9 cellular contexts compared by ENCODE assay signal in the genomic region with DNA sequence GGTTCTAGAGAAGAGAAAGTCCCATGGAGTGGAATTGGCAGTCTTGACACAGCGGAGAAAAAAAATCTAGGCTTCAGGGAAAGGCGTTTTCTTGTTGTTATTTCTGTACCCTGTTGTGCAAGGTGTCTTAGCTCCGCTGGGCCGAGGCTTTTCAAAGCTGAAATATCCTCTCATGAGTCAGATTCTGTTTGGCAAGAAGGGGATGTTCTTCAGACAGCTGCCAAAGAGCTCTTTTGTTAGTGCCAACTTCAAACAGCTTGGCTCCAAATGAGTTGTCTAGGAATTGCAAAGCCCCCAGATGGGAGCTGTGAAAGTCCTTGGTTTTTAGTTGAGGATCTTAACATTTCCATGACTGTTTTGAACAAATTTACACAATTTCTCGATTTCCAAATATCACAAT. TPM values are rescaled to one million over a fixed set of nuclear protein-coding genes. Genes with fewer than 3 reads are reported as not detected.
A peak's percentile ranks its signal among the peaks of the same experiment; 100 is the strongest.
DNase-seq lines count a peak whose midpoint lies in the region; FAIRE-seq and TF ChIP-seq lines count a peak whose summit lies in the region.
"Had no signal": no experiment of that assay in that cellular context is flagged by ENCODE, and none has a peak within 500 bp of the region (broad histone marks: within the 10 kb centered on the region; RNA-seq: fewer than 3 reads in every experiment).

No MANE protein-coding gene starts in this region.

- peak overlapping the region; percentile 94 to 97 for H3K4me3 Mint-ChIP-seq in CD14-positive monocyte

- peaks cover 43% of the 10 kb centered on the region for H3K79me2 ChIP-seq in KMS-11 (ENCODE audit: insufficient read depth, low read depth)

- H3K4me3 ChIP-seq in KMS-11 (IDR thresholded peaks at IDR 0.05; ENCODE audit: insufficient read depth, low read depth, low read length) (no peak overlapping the region), kidney (ENCODE audit: low read length in 2 of 2) (peak overlapping the region; percentile 86 to 87), stomach (peak overlapping the region; percentile 8 to 99 (median 89))

- H4K20me1 ChIP-seq in KMS-11 (ENCODE audit: insufficient read depth): no peaks in the 10 kb centered on the region

- H3K27ac ChIP-seq in KMS-11 (no peak overlapping the region), kidney (ENCODE audit: low read depth in 2 of 2, low read length in 2 of 2) (peak overlapping the region in 1 of 2 donors; percentile 58), stomach (peak overlapping the region; percentile 52 to 93 (median 90))

- TF ChIP-seq CTCF in CD14-positive monocyte (IDR thresholded peaks at IDR 0.05) (no peak), KMS-11 (conservative IDR thresholded peaks at IDR 0.05; ENCODE audit: low read depth, low read length) (no peak), kidney (IDR thresholded peaks at IDR 0.05; ENCODE audit: borderline replicate concordance, extremely low read depth, insufficient read depth) (no peak), stomach (IDR thresholded peaks at IDR 0.05) (no peak)

- TF ChIP-seq EP300 in stomach (IDR thresholded peaks at IDR 0.05): no peak

- H3K27ac Mint-ChIP-seq in CD14-positive monocyte: peak overlapping the region; percentile 72 to 94 (median 88)

- no peak for TF ChIP-seq POLR2A in stomach (IDR thresholded peaks at IDR 0.05)

- H3K9me3 ChIP-seq in kidney (ENCODE audit: control insufficient read depth in 1 of 2, low read length in 2 of 2) (no peaks in the 10 kb centered on the region), stomach (no peaks in the 10 kb centered on the region)

- H3K36me3 ChIP-seq in KMS-11 (ENCODE audit: insufficient read depth) (no peaks in the 10 kb centered on the region), kidney (ENCODE audit: control insufficient read depth in 1 of 2, insufficient read depth in 2 of 2, low read length in 2 of 2) (peaks cover 6 to 30% of the 10 kb centered on the region in 2 donors), stomach (peaks cover 17 to 38% (median 36%) of the 10 kb centered on the region in 4 donors)

- H3K9ac ChIP-seq in KMS-11 (no peak overlapping the region), kidney (ENCODE audit: low read length in 2 of 2) (no peak overlapping the region)

- H3K4me1 Mint-ChIP-seq in CD14-positive monocyte: peaks cover 43% of the 10 kb centered on the region

- FAIRE-seq in kidney (lab: Jason Lieb, UNC): no peak

- no peaks in the 10 kb centered on the region for H3K9me3 Mint-ChIP-seq in CD14-positive monocyte

- peaks cover 24 to 32% of the 10 kb centered on the region in 2 donors for H3K36me3 Mint-ChIP-seq in CD14-positive monocyte

- no peaks in the 10 kb centered on the region for H3K27me3 Mint-ChIP-seq in CD14-positive monocyte (ENCODE audit: low read depth in 3 of 3)

- DNase-seq in CD14-positive monocyte (ENCODE audit: low spot score): peak; percentile 75
- DNase-seq in astrocyte of the hippocampus (ENCODE audit: low read depth, low spot score): peak; percentile 89
- DNase-seq in kidney: no peak
- DNase-seq in stomach: peak; percentile 64
- no peak for DNase-seq in D341Med (ENCODE audit: low spot score)
- no peak for DNase-seq in NCI-H2029 (lab: John Stamatoyannopoulos, UW)
- DNase-seq in NCI-H510A (lab: John Stamatoyannopoulos, UW): no peak

- intact Hi-C loops in CD14-positive monocyte (cut with micrococcal nuclease) (no loop called here), kidney (cut with DNase I) (no loop called here), stomach (cut with DNase I; ENCODE audit: low total_unique reads) (no loop called here)

- H3K27me3 ChIP-seq in KMS-11 (ENCODE audit: insufficient read depth, low read depth) (no peaks in the 10 kb centered on the region), stomach (no peaks in the 10 kb centered on the region)

- peak overlapping the region; percentile 85; the same call in 1 of the 2 replicates for H3K4me2 ChIP-seq in KMS-11

- H3K4me1 ChIP-seq in KMS-11 (ENCODE audit: low read depth, poor library complexity, severe bottlenecking) (peaks cover 24% of the 10 kb centered on the region), kidney (ENCODE audit: control insufficient read depth in 1 of 2, insufficient read depth in 1 of 2, low read depth in 1 of 2, low read length in 2 of 2) (peaks cover 0 to 7% of the 10 kb centered on the region in 2 donors), stomach (peaks cover 16 to 52% (median 43%) of the 10 kb centered on the region in 4 donors)

- WGBS in stomach, 5 donors: 18 to 24% (median 20%) methylated on average over 5 of the region's 5 CpGs

- no peak overlapping the region for H2AFZ ChIP-seq in KMS-11 (ENCODE audit: low read depth)

RNA-seq across cellular contexts. Expression of gene CRLS1, which starts 2.3 kb away (rescaled TPM):
- polyA plus RNA-seq in CD14-positive monocyte (10 to 100 TPM; 37.2 to 55.4 TPM), kidney (ENCODE audit: insufficient read depth, low read depth, low replicate concordance) (88.9 TPM), stomach (10 to 100 TPM; 60.9 to 81.1 (median 76.5) TPM)
- total RNA-seq in kidney (49.1 TPM), stomach (100 to 1,000 TPM in 2 of 5 donors, 10 to 100 TPM in 3; 45.5 to 228 (median 83.9) TPM)

RNA-seq across cellular contexts. Expression of gene LRRN4, which starts 45.6 kb away (rescaled TPM):
- polyA plus RNA-seq in CD14-positive monocyte (not detected), kidney (ENCODE audit: insufficient read depth, low read depth, low replicate concordance) (1.6 TPM), stomach (under 1 TPM in 1 of 3 donors, not detected in 2; 0.19 TPM)
- total RNA-seq in kidney (89.3 TPM), stomach (1 to 10 TPM in 2 of 5 donors, not detected in 3; 1.1 to 2.9 TPM)
- total RNA-seq: left colon had no signal

RNA-seq across cellular contexts. Expression of gene MCM8, which starts 57.8 kb away (rescaled TPM):
- polyA plus RNA-seq in CD14-positive monocyte: under 1 TPM; 0.07 to 0.18 TPM
- 6.6 TPM for total RNA-seq in kidney
- polyA plus RNA-seq in kidney (ENCODE audit: insufficient read depth, low read depth, low replicate concordance): 1.9 TPM
- total RNA-seq in stomach: 10 to 100 TPM in 1 of 5 donors, 1 to 10 TPM in 4; 3.2 to 39.3 (median 7.1) TPM
- 1 to 10 TPM; 2.1 to 2.9 (median 2.6) TPM for polyA plus RNA-seq in stomach

RNA-seq across cellular contexts. Expression of gene TRMT6, which starts 57.9 kb away (rescaled TPM):
- 10 to 100 TPM in 1 of 2 donors, 1 to 10 TPM in 1; 9.3 to 10.6 TPM for polyA plus RNA-seq in CD14-positive monocyte
- 12.3 TPM for total RNA-seq in kidney
- polyA plus RNA-seq in kidney (ENCODE audit: insufficient read depth, low read depth, low replicate concordance): 9.1 TPM
- 10 to 100 TPM in 2 of 5 donors, 1 to 10 TPM in 3; 2.9 to 10.9 (median 8.3) TPM for total RNA-seq in stomach
- polyA plus RNA-seq in stomach: 1 to 10 TPM; 6.2 to 8.4 (median 7.0) TPM

Comparison
In these comparisons a context has a peak if more than half of its experiments do, and no peak if none do; other contexts are left out.
1. DNase-seq: peak in CD14-positive monocyte (single experiment), astrocyte of the hippocampus (single experiment) and stomach (single experiment); none in kidney (single experiment), D341Med (single experiment), NCI-H2029 (single experiment) and NCI-H510A (single experiment).